In the genomic region with DNA sequence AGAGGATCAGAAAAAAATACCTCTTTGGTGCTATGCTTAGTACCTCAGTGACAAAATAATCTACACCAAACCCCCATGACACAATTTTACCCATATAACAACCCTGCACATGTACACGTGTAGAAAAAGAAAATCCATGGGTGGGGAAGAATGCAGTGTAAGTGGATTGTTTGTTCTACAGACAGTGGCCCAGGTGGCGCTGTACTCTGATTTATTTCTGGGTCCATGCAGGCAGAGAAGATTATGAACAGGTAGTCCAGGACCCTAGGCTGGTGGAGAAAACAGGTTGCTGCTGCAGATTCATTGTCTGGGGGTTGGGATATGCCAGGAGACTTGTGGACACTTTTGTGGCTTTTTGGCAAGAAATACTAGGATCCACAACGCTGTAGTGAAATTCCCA, we compare ENCODE assay signal across 21 cellular contexts. TPM values are rescaled to one million over a fixed set of nuclear protein-coding genes. Genes with fewer than 3 reads are reported as not detected.
DNase-seq lines count a peak whose midpoint lies in the region; ATAC-seq and TF ChIP-seq lines count a peak whose summit lies in the region.
"Had no signal": no experiment of that assay in that cellular context is flagged by ENCODE, and none has a peak within 500 bp of the region (broad histone marks: within the 10 kb centered on the region; RNA-seq: fewer than 3 reads in every experiment).

No MANE protein-coding gene starts in this region.

- TF ChIP-seq CTCF in 22Rv1 (IDR thresholded peaks at IDR 0.05) (peak; percentile 16; the same call in 1 of the 2 replicates), C4-2B (conservative IDR thresholded peaks at IDR 0.05) (0 out of 2 replicates have a peak, but pooled peaks have one; percentile 6), endothelial cell (IDR thresholded peaks at IDR 0.05; ENCODE audit: unreplicated experiment) (no peak), foreskin keratinocyte (conservative IDR thresholded peaks at IDR 0.05) (no peak)

- H3K4me1 ChIP-seq in foreskin keratinocyte = no peaks in the 10 kb centered on the region
- H3K4me1 ChIP-seq: SJSA1 had no signal

- H3K9me3 Mint-ChIP-seq in endothelial cell (ENCODE audit: unreplicated experiment) = no peaks in the 10 kb centered on the region

- no peaks in the 10 kb centered on the region for H3K27me3 Mint-ChIP-seq in endothelial cell (ENCODE audit: unreplicated experiment)
- H3K27me3 Mint-ChIP-seq: B cell; CD8-positive, alpha-beta memory T cell had no signal

- ATAC-seq in HG02678 (IDR thresholded peaks at IDR 0.05; ENCODE audit: unreplicated experiment) = no peak
- no peak for ATAC-seq in foreskin keratinocyte

- no peaks in the 10 kb centered on the region for H3K4me1 Mint-ChIP-seq in endothelial cell (ENCODE audit: unreplicated experiment)
- H3K4me1 Mint-ChIP-seq: CD14-positive monocyte had no signal

- no peak overlapping the region for H3K27ac Mint-ChIP-seq in endothelial cell (ENCODE audit: unreplicated experiment)
- H3K27ac Mint-ChIP-seq: B cell; CD8-positive, alpha-beta memory T cell had no signal

- peak; percentile 21 for DNase-seq in OCI-M1 (lab: John Stamatoyannopoulos, UW)
- no peak for DNase-seq in endothelial cell (ENCODE audit: low spot score)
- DNase-seq in NCI-H1417 (lab: John Stamatoyannopoulos, UW) = no peak
- no peak for DNase-seq in foreskin keratinocyte
- DNase-seq: CD8-positive, alpha-beta memory T cell; DMS 273 treated with DMSO at 0.1 percent for 48 hours; H7; KBM-7; MG63; NCI-H1105 treated with DMSO at 0.1 percent for 48 hours; NCI-H2029 treated with DMSO at 0.1 percent for 48 hours; NCI-H345; NCI-H510A treated with DMSO at 0.1 percent for 48 hours; PC-9; Right ventricle myocardium superior had no signal

- no peaks in the 10 kb centered on the region for H3K27me3 ChIP-seq in foreskin keratinocyte
- H3K27me3 ChIP-seq: MG63, SJSA1 had no signal

- peak overlapping the region; percentile 50 for H3K4me3 Mint-ChIP-seq in endothelial cell (ENCODE audit: unreplicated experiment)
- H3K4me3 Mint-ChIP-seq: B cell; CD14-positive monocyte; CD8-positive, alpha-beta memory T cell had no signal

- H3K36me3 Mint-ChIP-seq in endothelial cell (ENCODE audit: low read depth, unreplicated experiment) = peaks cover 65% of the 10 kb centered on the region

- H3K27ac ChIP-seq in 22Rv1 (no peak overlapping the region), C4-2B (no peak overlapping the region), foreskin keratinocyte (no peak overlapping the region)
- H3K27ac ChIP-seq: PC-9, SJSA1 had no signal

RNA-seq across cellular contexts. Expression of a gene that starts 9.1 kb away (rescaled TPM):
- total RNA-seq in endothelial cell (ENCODE audit: unreplicated experiment) (18.2 TPM), foreskin keratinocyte (4.6 and 6.8 TPM in 2 replicates)
- 0.79 and 0.90 TPM in 2 replicates for polyA plus RNA-seq in foreskin keratinocyte

Comparison
In these comparisons a context has a peak if more than half of its experiments do, and no peak if none do; other contexts are left out.
1. CTCF ChIP-seq: peak in 22Rv1 (single experiment) and C4-2B (single experiment); none in endothelial cell (single experiment) and foreskin keratinocyte (single experiment).